In the genomic region with DNA sequence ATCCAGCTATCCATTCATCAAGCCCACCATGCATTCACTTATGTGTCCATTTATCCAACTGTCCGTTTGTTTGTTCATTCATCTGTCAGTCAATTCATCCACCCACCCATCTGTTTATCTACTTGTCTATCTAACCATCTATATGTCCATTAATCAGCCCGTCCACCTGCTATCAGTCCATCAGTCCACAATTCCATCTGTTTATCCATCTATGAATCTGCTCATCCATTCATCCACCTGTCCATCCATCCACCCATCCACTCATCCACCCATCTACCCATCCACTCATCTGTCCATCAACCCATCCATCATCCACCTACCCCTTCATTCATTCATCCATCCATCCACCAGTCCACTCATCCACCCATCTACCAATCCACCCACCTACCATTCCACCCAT, we compare ENCODE assay signal across 23 cellular contexts. TPM values are rescaled to one million over a fixed set of nuclear protein-coding genes. Genes with fewer than 3 reads are reported as not detected.
A peak's percentile ranks its signal among the peaks of the same experiment; 100 is the strongest.
DNase-seq lines count a peak whose midpoint lies in the region; ATAC-seq, FAIRE-seq and TF ChIP-seq lines count a peak whose summit lies in the region.
"Had no signal": no experiment of that assay in that cellular context is flagged by ENCODE, and none has a peak within 500 bp of the region (broad histone marks: within the 10 kb centered on the region; RNA-seq: fewer than 3 reads in every experiment).

No MANE protein-coding gene starts in this region.

- peaks cover 14% of the 10 kb centered on the region; the same call in 1 of the 2 replicates for H3K79me2 ChIP-seq in OCI-LY1 (ENCODE audit: insufficient read depth, low read length)

- no peak overlapping the region for H2AFZ ChIP-seq in OCI-LY1 (ENCODE audit: low read length)

- peak overlapping the region; percentile 90 for H3K27ac ChIP-seq in OCI-LY1 (ENCODE audit: low read depth, low read length, poor library complexity, severe bottlenecking)

- H4K20me1 ChIP-seq in OCI-LY1 (ENCODE audit: insufficient read depth, low read length) = no peaks in the 10 kb centered on the region

- peaks cover 9% of the 10 kb centered on the region; the same call in 1 of the 2 replicates for H3K36me3 ChIP-seq in OCI-LY1 (ENCODE audit: insufficient read depth, low read length)

- no peaks in the 10 kb centered on the region for H3K9me3 ChIP-seq in OCI-LY1 (ENCODE audit: low read length)
- H3K9me3 ChIP-seq: SK-N-SH had no signal

- no peaks in the 10 kb centered on the region for H3K9me2 ChIP-seq in OCI-LY1 (ENCODE audit: low read depth, low read length)
- H3K9me2 ChIP-seq: SK-N-SH had no signal

- H3F3A ChIP-seq in OCI-LY1 (ENCODE audit: insufficient read depth, low read length) = no peaks in the 10 kb centered on the region

- no peak for ATAC-seq in GM19324 (IDR thresholded peaks at IDR 0.05; ENCODE audit: low FRiP score, unreplicated experiment)
- ATAC-seq: GM23338, HCT116, T-cell had no signal

- H3K4me3 ChIP-seq in OCI-LY1 (ENCODE audit: low read depth, low read length, poor library complexity, severe bottlenecking) = no peak overlapping the region
- H3K4me3 ChIP-seq: GM23338 had no signal

- intact Hi-C loops in posterior vena cava (cut with DNase I) = loop anchor here in 1 of 2 donors (10.0 kb wide), 1 partner anchor 75 kb away; no protein-coding TSS in a partner anchor

- DNase-seq in GM12892 (ENCODE audit: insufficient read length) (no peak), posterior vena cava (ENCODE audit: low spot score) (peak; percentile 2), dermis blood vessel endothelial cell (no peak), NCI-H1092 treated with DMSO at 0.1 percent for 48 hours (lab: John Stamatoyannopoulos, UW) (no peak)
- DNase-seq: DMS79 treated with DMSO at 0.1 percent for 48 hours; MM.1S; NCI-H1105 treated with DMSO at 0.1 percent for 48 hours; NCI-H1694 treated with DMSO at 0.1 percent for 48 hours; NCI-H510A; NCI-H748 treated with DMSO at 0.1 percent for 48 hours; NK-92 treated with Interleukin-12 subunit alpha and Interleukin-12 subunit beta, amount 100 ng/mL, for 24 hours; SHP77; SK-N-SH; T-cell had no signal

- H3K27me3 ChIP-seq in OCI-LY1 (ENCODE audit: insufficient read depth, low read length) = no peaks in the 10 kb centered on the region

- H3K4me2 ChIP-seq in OCI-LY1 (ENCODE audit: low read length) = no peak overlapping the region
- H3K4me2 ChIP-seq: GM23338, SK-N-SH had no signal

- no peak for TF ChIP-seq CTCF in OCI-LY1 (IDR thresholded peaks at IDR 0.05; ENCODE audit: low read length)

- peak; percentile 54 for FAIRE-seq in GM12892 (lab: Jason Lieb, UNC)

- H3K9ac ChIP-seq in OCI-LY1 (ENCODE audit: low read length) = no peak overlapping the region
- H3K9ac ChIP-seq: SK-N-SH had no signal

- H3K4me1 ChIP-seq in OCI-LY1 (ENCODE audit: insufficient read depth, low read length, severe bottlenecking) = peaks cover 40% of the 10 kb centered on the region

- TF ChIP-seq POLR2A in GM12892 (IDR thresholded peaks at IDR 0.05; ENCODE audit: low read depth, low read length) = no peak

RNA-seq across cellular contexts. Expression of a gene that starts 1.0 kb away (rescaled TPM):
- 5.5 TPM for polyA plus RNA-seq in GM12892 (2012; ENCODE audit: missing spikeins)
- total RNA-seq in posterior vena cava (10 to 100 TPM; 27.7 to 47.0 TPM), dermis blood vessel endothelial cell (not detected in 2 replicates)
- total RNA-seq: G401, GM23338, HT1080, LHCN-M2, RPMI7951 had no signal
- polyA plus RNA-seq: SK-N-SH had no signal

RNA-seq across cellular contexts. Expression of a gene that starts 26.8 kb away (rescaled TPM):
- polyA plus RNA-seq in GM12892 (2012; ENCODE audit: missing spikeins) = not detected
- total RNA-seq in posterior vena cava = under 1 TPM; 0.19 to 0.37 TPM
- not detected in 2 replicates for total RNA-seq in dermis blood vessel endothelial cell
- total RNA-seq: G401, GM23338, HT1080, LHCN-M2, RPMI7951, T-cell had no signal
- polyA plus RNA-seq: GM23338, IgD-negative memory B cell, SK-N-SH had no signal

RNA-seq across cellular contexts. Expression of a gene that starts 29.1 kb away (rescaled TPM):
- 7.0 TPM for polyA plus RNA-seq in GM12892 (2012; ENCODE audit: missing spikeins)
- 10 to 100 TPM; 96.1 to 98.1 TPM for total RNA-seq in posterior vena cava
- total RNA-seq in dermis blood vessel endothelial cell = 72.8 and 78.0 TPM in 2 replicates

RNA-seq across cellular contexts. Expression of a gene that starts 46.9 kb away (rescaled TPM):
- 132 TPM for polyA plus RNA-seq in GM12892 (2012; ENCODE audit: missing spikeins)
- total RNA-seq in posterior vena cava (100 to 1,000 TPM; 104 to 129 TPM), dermis blood vessel endothelial cell (147 and 248 TPM in 2 replicates)

Comparison
In these comparisons a context has a peak if more than half of its experiments do, and no peak if none do; other contexts are left out.
1. RNA of a gene that starts 1.0 kb away (total RNA-seq): 27.7 to 47.0 TPM in posterior vena cava; not detected in dermis blood vessel endothelial cell; every median in the first group is over 10 times any median in the second.